In genomic region chr17:8055851-8056231, GRCh38 we compare ENCODE assay signal across 18 cellular contexts. TPM values are rescaled to one million over a fixed set of nuclear protein-coding genes. Genes with fewer than 3 reads are reported as not detected.
DNase-seq lines count a peak whose midpoint lies in the region; ATAC-seq and TF ChIP-seq lines count a peak whose summit lies in the region.
"Had no signal": no experiment of that assay in that cellular context is flagged by ENCODE, and none has a peak within 500 bp of the region (broad histone marks: within the 10 kb centered on the region; RNA-seq: fewer than 3 reads in every experiment).

No MANE protein-coding gene starts in this region.

- no peak overlapping the region; the same call in 1 of the 2 replicates for H3K9ac ChIP-seq in BLaER1
- H3K9ac ChIP-seq in smooth muscle cell (ENCODE audit: low read depth): no peak overlapping the region

- H4K20me1 ChIP-seq in BLaER1 (no peaks in the 10 kb centered on the region), PC-9 (ENCODE audit: insufficient read depth) (no peaks in the 10 kb centered on the region), smooth muscle cell (ENCODE audit: low read depth) (no peaks in the 10 kb centered on the region)

- no peak for ATAC-seq in activated CD8-positive, alpha-beta memory T cell treated with anti-CD3 and anti-CD28 coated beads, Interleukin-2, amount 10 ng/mL, durations not matched to agents 7 days and 5 days
- ATAC-seq: HCT116 had no signal

- H3K27ac ChIP-seq in BLaER1 (peak overlapping the region; percentile 54), PC-9 (peak overlapping the region; percentile 40; the same call in 1 of the 2 replicates), smooth muscle cell (ENCODE audit: low read depth) (no peak overlapping the region)
- H3K27ac ChIP-seq in CD4-positive, alpha-beta memory T cell (ENCODE audit: low read depth, low read length): no peak overlapping the region
- H3K27ac ChIP-seq: SJCRH30 had no signal

- H3K27me3 Mint-ChIP-seq in immature natural killer cell (ENCODE audit: low read depth in 3 of 3): peaks cover 3 to 18% (median 13%) of the 10 kb centered on the region in 3 donors
- peaks cover 17 to 20% of the 10 kb centered on the region in 2 donors for H3K27me3 Mint-ChIP-seq in CD4-positive, alpha-beta memory T cell
- H3K27me3 Mint-ChIP-seq in activated CD8-positive, alpha-beta memory T cell treated with anti-CD3 and anti-CD28 coated beads, Interleukin-2, amount 10 ng/mL, durations not matched to agents 7 days and 5 days: peaks cover 37% of the 10 kb centered on the region

- no peak for DNase-seq in PC-9
- no peak for DNase-seq in immature natural killer cell
- DNase-seq in smooth muscle cell (lab: John Stamatoyannopoulos, UW; ENCODE audit: unreplicated experiment): no peak
- no peak for DNase-seq in CD4-positive, alpha-beta memory T cell
- DNase-seq in AG08395 (ENCODE audit: low spot score): no peak
- DNase-seq in activated CD8-positive, alpha-beta memory T cell treated with anti-CD3 and anti-CD28 coated beads, Interleukin-2, amount 10 ng/mL, durations not matched to agents 7 days and 5 days: no peak
- no peak for DNase-seq in hypothalamus (lab: John Stamatoyannopoulos, UW)
- DNase-seq: activated CD4-positive, alpha-beta T cell treated with anti-CD3 and anti-CD28 coated beads, Interleukin-2, amount 50 U/mL, for 1 hour; activated T-cell treated with anti-CD3 and anti-CD28 coated beads for 4 hours; NCI-H510A treated with DMSO at 0.1 percent for 48 hours; SJCRH30; T1000 had no signal

- 95% methylated on average over 3 of the region's 3 CpGs for WGBS in smooth muscle cell (ENCODE audit: low lambda C conversion rate)

- no peaks in the 10 kb centered on the region for H3K9me2 ChIP-seq in PC-9 (ENCODE audit: insufficient read depth)

- POLR2A ChIA-PET in PC-9 (lab: Charles Lee; ENCODE audit: unreplicated experiment): no interaction called here
- POLR2A ChIA-PET in CD4-positive, alpha-beta memory T cell (lab: Charles Lee; ENCODE audit: partially characterized antibody): interaction anchor here (2.2 kb wide), 1 partner anchor 66 kb away, joined by 6 read pairs; no protein-coding TSS in a partner anchor

- no peaks in the 10 kb centered on the region for H3K79me2 ChIP-seq in PC-9 (ENCODE audit: low read depth)
- H3K79me2 ChIP-seq in smooth muscle cell (ENCODE audit: low read depth): no peaks in the 10 kb centered on the region

- intact Hi-C loops in PC-9 (cut with micrococcal nuclease; ENCODE audit: unreplicated experiment): loop anchor here (5.0 kb wide), 2 partner anchors 64 to 234 kb away; no protein-coding TSS in a partner anchor
- intact Hi-C loops in CD4-positive, alpha-beta memory T cell (cut with micrococcal nuclease): loop anchor here (5.0 kb wide), 1 partner anchor 39 kb away; no protein-coding TSS in a partner anchor

- H3K27me3 ChIP-seq in BLaER1 (peaks cover 13% of the 10 kb centered on the region), PC-9 (ENCODE audit: insufficient read depth, low read depth) (no peaks in the 10 kb centered on the region; the same call in none of the 2 replicates), smooth muscle cell (ENCODE audit: low read depth) (peaks cover 20% of the 10 kb centered on the region)
- H3K27me3 ChIP-seq in CD4-positive, alpha-beta memory T cell (ENCODE audit: insufficient read depth, low read length): peaks cover 21% of the 10 kb centered on the region

- peak overlapping the region; percentile 77 to 91 (median 87) for H3K27ac Mint-ChIP-seq in immature natural killer cell
- peak overlapping the region in 1 of 7 donors; percentile 17 for H3K27ac Mint-ChIP-seq in CD4-positive, alpha-beta memory T cell
- no peak overlapping the region for H3K27ac Mint-ChIP-seq in activated CD8-positive, alpha-beta memory T cell treated with anti-CD3 and anti-CD28 coated beads, Interleukin-2, amount 10 ng/mL, durations not matched to agents 7 days and 5 days
- H3K27ac Mint-ChIP-seq: activated naive CD4-positive, alpha-beta T cell treated with anti-CD3 and anti-CD28 coated beads, Interleukin-2, amount 50 U/mL, for 72 hours had no signal

- CTCF ChIA-PET in PC-9 (lab: Charles Lee): interaction anchor here (0.6 to 2.4 kb wide), 5 partner anchors 14 to 946 kb away, joined by 3 to 10 read pairs (median 6); no protein-coding TSS in a partner anchor
- CTCF ChIA-PET in CD4-positive, alpha-beta memory T cell (lab: Charles Lee; ENCODE audit: partially characterized antibody): interaction anchor here (1.0 to 7.9 kb wide), 7 partner anchors 9 to 312 kb away, joined by 3 to 147 read pairs (median 11); no protein-coding TSS in a partner anchor
- CTCF ChIA-PET in activated CD8-positive, alpha-beta memory T cell treated with anti-CD3 and anti-CD28 coated beads, Interleukin-2, amount 10 ng/mL, durations not matched to agents 7 days and 5 days (lab: Charles Lee): interaction anchor here (0.9 to 9.7 kb wide), 20 partner anchors 14 to 328 kb away, joined by 3 to 256 read pairs (median 6); partner anchors contain the start of genes ALOX12B, CNTROB, GUCY2D and RNF227

- no TSS peak for BruUV-seq in PC-9 (replicated peaks; lab: Mats Ljungman, UMichigan)

- H3K9me3 Mint-ChIP-seq in immature natural killer cell: no peaks in the 10 kb centered on the region
- peaks cover 0 to 3% (median 0%) of the 10 kb centered on the region in 8 donors for H3K9me3 Mint-ChIP-seq in CD4-positive, alpha-beta memory T cell
- H3K9me3 Mint-ChIP-seq in activated CD8-positive, alpha-beta memory T cell treated with anti-CD3 and anti-CD28 coated beads, Interleukin-2, amount 10 ng/mL, durations not matched to agents 7 days and 5 days (ENCODE audit: low read depth): no peaks in the 10 kb centered on the region
- H3K9me3 Mint-ChIP-seq: activated naive CD4-positive, alpha-beta T cell treated with anti-CD3 and anti-CD28 coated beads, Interleukin-2, amount 50 U/mL, for 72 hours had no signal

- H3K4me3 ChIP-seq in BLaER1 (no peak overlapping the region), PC-9 (no peak overlapping the region), smooth muscle cell (no peak overlapping the region)
- no peak overlapping the region for H3K4me3 ChIP-seq in CD4-positive, alpha-beta memory T cell (ENCODE audit: low read length in 2 of 2)
- H3K4me3 ChIP-seq: mucosa of descending colon, SJCRH30 had no signal

- no peaks in the 10 kb centered on the region for H3K36me3 Mint-ChIP-seq in immature natural killer cell
- no peaks in the 10 kb centered on the region for H3K36me3 Mint-ChIP-seq in CD4-positive, alpha-beta memory T cell
- no peaks in the 10 kb centered on the region for H3K36me3 Mint-ChIP-seq in activated CD8-positive, alpha-beta memory T cell treated with anti-CD3 and anti-CD28 coated beads, Interleukin-2, amount 10 ng/mL, durations not matched to agents 7 days and 5 days
- H3K36me3 Mint-ChIP-seq: activated naive CD4-positive, alpha-beta T cell treated with anti-CD3 and anti-CD28 coated beads, Interleukin-2, amount 50 U/mL, for 72 hours had no signal

- TF ChIP-seq CTCF in PC-9 (conservative IDR thresholded peaks at IDR 0.05) (no peak), smooth muscle cell (IDR thresholded peaks at IDR 0.05; ENCODE audit: borderline replicate concordance, insufficient read depth, poor library complexity, severe bottlenecking) (no peak)

- H3K4me1 ChIP-seq in BLaER1 (peaks cover 50% of the 10 kb centered on the region), PC-9 (replicated peaks; ENCODE audit: insufficient read depth) (peaks cover 28% of the 10 kb centered on the region), smooth muscle cell (ENCODE audit: low read depth) (no peaks in the 10 kb centered on the region)
- peaks cover 7% of the 10 kb centered on the region for H3K4me1 ChIP-seq in CD4-positive, alpha-beta memory T cell (ENCODE audit: insufficient read depth, low read length)

- H3K9me3 ChIP-seq in BLaER1 (no peaks in the 10 kb centered on the region), PC-9 (ENCODE audit: insufficient read depth, low read depth) (no peaks in the 10 kb centered on the region), smooth muscle cell (replicated peaks; ENCODE audit: low read depth) (no peaks in the 10 kb centered on the region)
- H3K9me3 ChIP-seq in CD4-positive, alpha-beta memory T cell (ENCODE audit: control insufficient read depth in 1 of 2, low read length in 2 of 2): no peaks in the 10 kb centered on the region
- H3K9me3 ChIP-seq: mucosa of descending colon, SJCRH30 had no signal

- H3K4me2 ChIP-seq in BLaER1 (peak overlapping the region; percentile 85), PC-9 (peak overlapping the region; percentile 56), smooth muscle cell (peak overlapping the region; percentile 50)

- no peaks in the 10 kb centered on the region for H3K36me3 ChIP-seq in BLaER1
- no peaks in the 10 kb centered on the region for H3K36me3 ChIP-seq in PC-9 (ENCODE audit: low read depth)
- H3K36me3 ChIP-seq in smooth muscle cell (ENCODE audit: low read depth): no peaks in the 10 kb centered on the region
- no peaks in the 10 kb centered on the region for H3K36me3 ChIP-seq in CD4-positive, alpha-beta memory T cell (ENCODE audit: insufficient read depth, low read length)
- H3K36me3 ChIP-seq: SJCRH30 had no signal

- no peak overlapping the region for H2AFZ ChIP-seq in PC-9
- no peak overlapping the region for H2AFZ ChIP-seq in smooth muscle cell (ENCODE audit: low read depth)

- H3F3A ChIP-seq in PC-9 (ENCODE audit: insufficient read depth, low read depth): peaks cover 12% of the 10 kb centered on the region; the same call in 1 of the 2 replicates
- H3F3A ChIP-seq in smooth muscle cell (ENCODE audit: low read depth): peaks cover 9% of the 10 kb centered on the region

- peaks cover 31 to 40% of the 10 kb centered on the region in 2 donors for H3K4me1 Mint-ChIP-seq in immature natural killer cell
- peaks cover 1 to 16% (median 3%) of the 10 kb centered on the region in 4 donors for H3K4me1 Mint-ChIP-seq in CD4-positive, alpha-beta memory T cell
- H3K4me1 Mint-ChIP-seq in activated CD8-positive, alpha-beta memory T cell treated with anti-CD3 and anti-CD28 coated beads, Interleukin-2, amount 10 ng/mL, durations not matched to agents 7 days and 5 days: peaks cover 28% of the 10 kb centered on the region

- peak overlapping the region; percentile 70 to 75 (median 72) for H3K4me3 Mint-ChIP-seq in immature natural killer cell
- no peak overlapping the region for H3K4me3 Mint-ChIP-seq in CD4-positive, alpha-beta memory T cell
- no peak overlapping the region for H3K4me3 Mint-ChIP-seq in activated CD8-positive, alpha-beta memory T cell treated with anti-CD3 and anti-CD28 coated beads, Interleukin-2, amount 10 ng/mL, durations not matched to agents 7 days and 5 days

RNA-seq across cellular contexts. Expression of gene ALOX15B, which starts 17.0 kb away (rescaled TPM):
- total RNA-seq in PC-9 (2021) (not detected in 2 replicates), smooth muscle cell (0.18 and 0.27 TPM in 2 replicates)
- polyA plus RNA-seq in immature natural killer cell (not detected), smooth muscle cell (0.69 and 1.1 TPM in 2 replicates)
- total RNA-seq in CD4-positive, alpha-beta memory T cell: under 1 TPM in 1 of 2 experiments, not detected in 1; 0.15 TPM
- not detected for polyA plus RNA-seq in CD4-positive, alpha-beta memory T cell
- total RNA-seq in activated CD8-positive, alpha-beta memory T cell treated with anti-CD3 and anti-CD28 coated beads, Interleukin-2, amount 10 ng/mL, durations not matched to agents 7 days and 5 days: not detected
- total RNA-seq: activated naive CD4-positive, alpha-beta T cell treated with anti-CD3 and anti-CD28 coated beads, Interleukin-2, amount 50 U/mL, for 72 hours; HT-29; osteocyte; SJCRH30 had no signal

RNA-seq across cellular contexts. Expression of gene ALOX12B, which starts 31.7 kb away (rescaled TPM):
- total RNA-seq in PC-9 (2021): not detected in 2 replicates
- polyA plus RNA-seq in immature natural killer cell: under 1 TPM in 1 of 3 donors, not detected in 2; 0.17 TPM
- total RNA-seq in smooth muscle cell: 4.7 and 4.9 TPM in 2 replicates
- polyA plus RNA-seq in smooth muscle cell: 3.0 and 3.7 TPM in 2 replicates
- total RNA-seq in CD4-positive, alpha-beta memory T cell: under 1 TPM in 1 of 2 experiments, not detected in 1; 0.44 TPM
- under 1 TPM in 1 of 2 donors, not detected in 1; 0.79 TPM for polyA plus RNA-seq in CD4-positive, alpha-beta memory T cell
- total RNA-seq in activated CD8-positive, alpha-beta memory T cell treated with anti-CD3 and anti-CD28 coated beads, Interleukin-2, amount 10 ng/mL, durations not matched to agents 7 days and 5 days: under 1 TPM; 0.42 to 0.64 TPM
- total RNA-seq: HT-29, osteocyte, SJCRH30 had no signal

RNA-seq across cellular contexts. Expression of gene GUCY2D, which starts 53.4 kb away (rescaled TPM):
- total RNA-seq in PC-9 (2021): 0.79 TPM in 1 of 2 replicates, not detected in the other
- polyA plus RNA-seq in immature natural killer cell: not detected
- total RNA-seq in smooth muscle cell: 0.09 TPM in 1 of 2 replicates, not detected in the other
- polyA plus RNA-seq in smooth muscle cell: 0.30 and 0.57 TPM in 2 replicates
- not detected for total RNA-seq in CD4-positive, alpha-beta memory T cell
- polyA plus RNA-seq in CD4-positive, alpha-beta memory T cell: under 1 TPM; 0.18 TPM
- total RNA-seq in activated CD8-positive, alpha-beta memory T cell treated with anti-CD3 and anti-CD28 coated beads, Interleukin-2, amount 10 ng/mL, durations not matched to agents 7 days and 5 days: not detected
- total RNA-seq: osteocyte, SJCRH30 had no signal

Comparison
In these comparisons a context has a peak if more than half of its experiments do, and no peak if none do; other contexts are left out.
1. H3K27ac ChIP-seq: peak in BLaER1 (single experiment) and PC-9 (single experiment); none in smooth muscle cell (single experiment) and CD4-positive, alpha-beta memory T cell (single experiment).
2. H3K4me3 Mint-ChIP-seq: peak in immature natural killer cell (5 of 5); none in CD4-positive, alpha-beta memory T cell (0 of 8) and activated CD8-positive, alpha-beta memory T cell treated with anti-CD3 and anti-CD28 coated beads, Interleukin-2, amount 10 ng/mL, durations not matched to agents 7 days and 5 days (single experiment).
3. Peak in every context shown above with its lines, with median percentiles within 50 percentile points of each other: H3K4me2 ChIP-seq.